Comparison of ENCODE assay signal across 33 cellular contexts in the genomic region with DNA sequence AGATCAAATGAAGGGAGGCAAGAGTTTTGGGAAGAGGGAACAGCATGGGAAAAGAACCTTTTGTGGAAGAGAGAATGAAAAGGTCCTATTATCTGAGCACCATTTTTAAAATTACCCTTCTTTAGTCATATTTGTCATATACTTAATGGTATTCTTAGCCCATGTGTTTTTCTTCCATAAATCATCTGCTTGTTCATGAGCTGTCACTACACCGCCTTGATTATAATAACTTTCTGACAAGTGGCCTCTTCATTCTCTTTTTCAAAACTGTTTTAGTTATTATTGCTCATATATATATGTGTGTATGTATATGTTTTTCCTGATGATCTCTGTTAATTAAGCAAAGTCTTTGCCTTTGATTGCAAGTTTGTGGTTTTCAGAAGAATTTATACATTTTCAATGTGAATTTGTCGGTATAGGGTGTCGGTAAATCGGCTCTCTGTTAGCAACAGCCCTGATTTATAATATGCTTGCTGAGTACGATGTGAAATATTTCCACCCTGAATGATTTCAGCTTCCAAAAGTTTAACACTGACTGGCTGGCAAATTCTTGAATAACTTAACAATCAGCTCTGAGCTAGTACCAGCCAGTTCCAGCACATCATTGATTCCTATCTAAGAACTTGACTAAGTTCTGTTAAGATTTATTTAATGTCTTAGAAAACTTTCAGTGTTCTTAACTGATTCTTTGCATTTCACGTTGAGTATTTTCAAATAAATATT. TPM values are rescaled to one million over a fixed set of nuclear protein-coding genes. Genes with fewer than 3 reads are reported as not detected.
"Had no signal": no experiment of that assay in that cellular context is flagged by ENCODE, and none has a peak within 500 bp of the region (broad histone marks: within the 10 kb centered on the region; RNA-seq: fewer than 3 reads in every experiment).

No MANE protein-coding gene starts in this region.

- H3K27ac Mint-ChIP-seq: nephron; neural progenitor cell; stimulated activated effector memory CD8-positive, alpha-beta T cell treated with anti-CD3 and anti-CD28 coated beads, Interleukin-12 subunit alpha, Interleukin-12 subunit beta, amount 100 ng/mL, for 72 hours; type B pancreatic cell had no signal

- H3K4me3 Mint-ChIP-seq: naive thymus-derived CD4-positive, alpha-beta T cell; nephron; neural progenitor cell; stimulated activated effector memory CD8-positive, alpha-beta T cell treated with anti-CD3 and anti-CD28 coated beads, Interleukin-12 subunit alpha, Interleukin-12 subunit beta, amount 100 ng/mL, for 72 hours; type B pancreatic cell had no signal

- DNase-seq: dermis blood vessel endothelial cell; effector memory CD4-positive, alpha-beta T cell; heart right ventricle; hippocampal formation; left cardiac atrium; left lung; mesenchymal stem cell; midbrain; naive thymus-derived CD4-positive, alpha-beta T cell; right cardiac atrium; sigmoid colon; stimulated activated CD4-positive, alpha-beta T cell treated with anti-CD3 and anti-CD28 coated beads, Interleukin-2, amount 100 ng/mL, for 24 hours; stimulated activated CD4-positive, alpha-beta T cell treated with anti-CD3 and anti-CD28 coated beads, Interleukin-4, amount 100 ng/mL, for 24 hours; stimulated activated naive CD4-positive, alpha-beta T cell treated with Interleukin-2 at 50 U/mL for 16 hours; stomach; tibial artery had no signal

- H3K27ac ChIP-seq: coronary artery, esophagus muscularis mucosa, foreskin keratinocyte, gastroesophageal sphincter, heart right ventricle, left lung, neural progenitor cell, prostate gland, sigmoid colon, stomach, tibial artery had no signal

- H3K4me3 ChIP-seq: coronary artery, esophagus muscularis mucosa, gastroesophageal sphincter, heart right ventricle, left lung, neural progenitor cell, prostate gland, sigmoid colon, stomach, tibial artery had no signal

- H3K36me3 Mint-ChIP-seq: naive thymus-derived CD4-positive, alpha-beta T cell; neural progenitor cell; stimulated activated effector memory CD8-positive, alpha-beta T cell treated with anti-CD3 and anti-CD28 coated beads, Interleukin-12 subunit alpha, Interleukin-12 subunit beta, amount 100 ng/mL, for 72 hours; type B pancreatic cell had no signal

- H3K9me3 ChIP-seq: esophagus muscularis mucosa, gastroesophageal sphincter, heart right ventricle, left lung, prostate gland, sigmoid colon, stomach, tibial artery had no signal

- ATAC-seq: foreskin keratinocyte; gastroesophageal sphincter; heart right ventricle; left lung; naive thymus-derived CD4-positive, alpha-beta T cell; right cardiac atrium; stimulated activated effector memory CD8-positive, alpha-beta T cell treated with anti-CD3 and anti-CD28 coated beads, Interleukin-12 subunit alpha, Interleukin-12 subunit beta, amount 100 ng/mL, for 72 hours had no signal

- H3K9me3 Mint-ChIP-seq: naive thymus-derived CD4-positive, alpha-beta T cell; nephron; neural progenitor cell; stimulated activated effector memory CD8-positive, alpha-beta T cell treated with anti-CD3 and anti-CD28 coated beads, Interleukin-12 subunit alpha, Interleukin-12 subunit beta, amount 100 ng/mL, for 72 hours; type B pancreatic cell had no signal

- H3K4me1 ChIP-seq: esophagus muscularis mucosa, foreskin keratinocyte, gastroesophageal sphincter, neural progenitor cell, prostate gland, sigmoid colon, stomach had no signal

- H3K4me1 Mint-ChIP-seq: neural progenitor cell had no signal

- H3K36me3 ChIP-seq: esophagus muscularis mucosa, gastroesophageal sphincter, heart right ventricle, left lung, neural progenitor cell, prostate gland, sigmoid colon, stomach, tibial artery had no signal

- H3K27me3 ChIP-seq: esophagus muscularis mucosa, foreskin keratinocyte, gastroesophageal sphincter, heart right ventricle, left lung, neural progenitor cell, sigmoid colon, stomach, tibial artery had no signal

RNA-seq across cellular contexts. Expression of a gene that starts 49.2 kb away (rescaled TPM):
- total RNA-seq: dermis blood vessel endothelial cell; endothelial cell of umbilical vein; epithelial cell of proximal tubule; esophagus muscularis mucosa; fibroblast of lung; foreskin keratinocyte; gastroesophageal sphincter; kidney epithelial cell; left cardiac atrium; left lung; lung microvascular endothelial cell; naive thymus-derived CD4-positive, alpha-beta T cell; osteocyte; right cardiac atrium; skeletal muscle tissue; urinary bladder had no signal
